Comparison of ENCODE assay signal across 1 cellular context in genomic region chr2:176001281-176001902, GRCh38.
TF ChIP-seq lines count a peak whose summit lies in the region.

No MANE protein-coding gene starts in this region.

TF ChIP-seq in K562, 482 proteins besides CTCF, POLR2A, EP300 and RAD21 (continued from another document and continues in another):
- TF ChIP-seq PATZ1 (CRISPR knock-in tag; IDR thresholded peaks at IDR 0.05; ENCODE audit: borderline replicate concordance) (no peak), MEF2D (tag; conservative IDR thresholded peaks at IDR 0.05; ENCODE audit: low read depth) (no peak), NCOA1 (IDR thresholded peaks at IDR 0.05; ENCODE audit: low read depth) (no peak), ZNF316 (IDR thresholded peaks at IDR 0.05) (peak; percentile 77), TRIM28 (IDR thresholded peaks at IDR 0.05) (no peak), CREB1 (IDR thresholded peaks at IDR 0.05) (no peak), CREB1 (CRISPR knock-in tag; IDR thresholded peaks at IDR 0.05) (no peak), POLR3G (IDR thresholded peaks at IDR 0.05; ENCODE audit: extremely low read depth, insufficient read length, insufficient replicate concordance) (no peak), DMBX1 (CRISPR knock-in tag; IDR thresholded peaks at IDR 0.05; ENCODE audit: borderline replicate concordance) (no peak), KLF10 (CRISPR knock-in tag; IDR thresholded peaks at IDR 0.05) (no peak), ZBTB40 (IDR thresholded peaks at IDR 0.05) (peak; percentile 52), ZBTB40 (CRISPR knock-in tag; IDR thresholded peaks at IDR 0.05) (no peak), ZBTB11 (CRISPR knock-in tag; IDR thresholded peaks at IDR 0.05) (no peak), CTBP1 (IDR thresholded peaks at IDR 0.05; ENCODE audit: borderline replicate concordance) (no peak), NCOR1 (IDR thresholded peaks at IDR 0.05) (no peak), MITF (IDR thresholded peaks at IDR 0.05) (no peak), MXI1 (IDR thresholded peaks at IDR 0.05; ENCODE audit: low read depth, low read length) (peak; percentile 83), ZC3H8 (IDR thresholded peaks at IDR 0.05) (no peak), SMARCB1 (IDR thresholded peaks at IDR 0.05; ENCODE audit: insufficient read length, low read depth) (no peak), JUNB (CRISPR knock-in tag; conservative IDR thresholded peaks at IDR 0.05) (no peak), GABPA (tag; conservative IDR thresholded peaks at IDR 0.05; ENCODE audit: low read depth) (0 out of 2 replicates have a peak, but pooled peaks have one; percentile 24), SIX5 (IDR thresholded peaks at IDR 0.05; ENCODE audit: borderline replicate concordance in 1 of 2, insufficient read depth in 1 of 2, low read depth in 1 of 2, low read length in 2 of 2) (no peak), STAG1 (CRISPR knock-in tag; IDR thresholded peaks at IDR 0.05; ENCODE audit: borderline replicate concordance) (no peak), ZBTB17 (CRISPR knock-in tag; IDR thresholded peaks at IDR 0.05) (no peak), POU5F1 (IDR thresholded peaks at IDR 0.05; ENCODE audit: borderline replicate concordance, low read depth, low read length, partially characterized antibody) (no peak), ZNF146 (CRISPR knock-in tag; IDR thresholded peaks at IDR 0.05; ENCODE audit: unreplicated experiment) (no peak), ELK1 (CRISPR knock-in tag; IDR thresholded peaks at IDR 0.05) (no peak), RFX5 (IDR thresholded peaks at IDR 0.05; ENCODE audit: low read depth, low read length) (no peak), MBD1 (CRISPR knock-in tag; IDR thresholded peaks at IDR 0.05) (no peak), FOXA1 (IDR thresholded peaks at IDR 0.05; ENCODE audit: borderline replicate concordance) (no peak), HNRNPLL (IDR thresholded peaks at IDR 0.05; ENCODE audit: low read depth, low read length, poor library complexity, severe bottlenecking) (peak; percentile 93), PHF8 (IDR thresholded peaks at IDR 0.05; ENCODE audit: borderline replicate concordance, low read length) (no peak), TRIM25 (IDR thresholded peaks at IDR 0.05; ENCODE audit: borderline replicate concordance) (no peak), ZBTB5 (IDR thresholded peaks at IDR 0.05) (no peak)
